ENCODE assay signal across 15 cellular contexts in genomic region chr10:84406592-84406991, GRCh38.
"Had no signal": no experiment of that assay in that cellular context is flagged by ENCODE, and none has a peak within 500 bp of the region (broad histone marks: within the 10 kb centered on the region; RNA-seq: fewer than 3 reads in every experiment).

No MANE protein-coding gene starts in this region.

- H3K27ac Mint-ChIP-seq: activated CD4-positive, alpha-beta memory T cell treated with anti-CD3 and anti-CD28 coated beads, Interleukin-2, amount 10 ng/mL, durations not matched to agents 7 days and 5 days; activated naive CD4-positive, alpha-beta T cell treated with anti-CD3 and anti-CD28 coated beads for 36 hours; endodermal cell; T-helper 2 cell treated with Interferon-gamma antibody and Interleukin-4, amounts not matched to agents 5 μg/mL and 100 μg/mL, for 36 hours had no signal

- ATAC-seq: lower lobe of right lung; naive thymus-derived CD4-positive, alpha-beta T cell; stimulated activated naive CD8-positive, alpha-beta T cell treated with anti-CD3 and anti-CD28 coated beads, Interleukin-15, amount 100 ng/mL, for 72 hours had no signal

- H3K27me3 Mint-ChIP-seq: activated CD4-positive, alpha-beta memory T cell treated with anti-CD3 and anti-CD28 coated beads, Interleukin-2, amount 10 ng/mL, durations not matched to agents 7 days and 5 days; naive thymus-derived CD4-positive, alpha-beta T cell; stimulated activated naive CD8-positive, alpha-beta T cell treated with anti-CD3 and anti-CD28 coated beads, Interleukin-15, amount 100 ng/mL, for 72 hours had no signal

- H3K4me3 ChIP-seq: lower lobe of right lung, testis had no signal

- H3K4me3 Mint-ChIP-seq: activated CD4-positive, alpha-beta memory T cell treated with anti-CD3 and anti-CD28 coated beads, Interleukin-2, amount 10 ng/mL, durations not matched to agents 7 days and 5 days; activated naive CD4-positive, alpha-beta T cell treated with anti-CD3 and anti-CD28 coated beads for 36 hours; activated T-helper 1 cell treated with anti-CD3 and anti-CD28 coated beads, Interleukin-12 subunit alpha, Interleukin-12 subunit beta, Interleukin-2, Interleukin-4 antibody, amounts not matched to agents 30 ng/mL and 10 ng/mL and 1 ng/mL, durations not matched to agents 14 hours and 24 hours and 36 hours; endodermal cell; stimulated activated naive CD8-positive, alpha-beta T cell treated with anti-CD3 and anti-CD28 coated beads, Interleukin-15, amount 100 ng/mL, for 72 hours; T-helper 2 cell treated with Interferon-gamma antibody and Interleukin-4, amounts not matched to agents 5 μg/mL and 100 μg/mL, for 36 hours had no signal

- H3K4me1 Mint-ChIP-seq: endodermal cell had no signal

- H3K27ac ChIP-seq: brain microvascular endothelial cell, lower lobe of right lung, testis had no signal

- DNase-seq: activated CD4-positive, alpha-beta memory T cell treated with anti-CD3 and anti-CD28 coated beads, Interleukin-2, amount 10 ng/mL, durations not matched to agents 7 days and 5 days; activated naive CD4-positive, alpha-beta T cell treated with anti-CD3 and anti-CD28 coated beads for 36 hours; brain microvascular endothelial cell; cerebellar nuclear complex; dermis blood vessel endothelial cell; endodermal cell; erythroblast; hypothalamus; lower lobe of right lung; naive thymus-derived CD4-positive, alpha-beta T cell; stimulated activated CD4-positive, alpha-beta T cell treated with anti-CD3 and anti-CD28 coated beads, Interleukin-4, amount 100 ng/mL, for 1 hour; stimulated activated naive CD8-positive, alpha-beta T cell treated with anti-CD3 and anti-CD28 coated beads, Interleukin-15, amount 100 ng/mL, for 72 hours; testis had no signal

- H3K27me3 ChIP-seq: brain microvascular endothelial cell, testis had no signal

- H3K9me3 ChIP-seq: lower lobe of right lung, testis had no signal
